10 cellular contexts compared by ENCODE assay signal in the genomic region with DNA sequence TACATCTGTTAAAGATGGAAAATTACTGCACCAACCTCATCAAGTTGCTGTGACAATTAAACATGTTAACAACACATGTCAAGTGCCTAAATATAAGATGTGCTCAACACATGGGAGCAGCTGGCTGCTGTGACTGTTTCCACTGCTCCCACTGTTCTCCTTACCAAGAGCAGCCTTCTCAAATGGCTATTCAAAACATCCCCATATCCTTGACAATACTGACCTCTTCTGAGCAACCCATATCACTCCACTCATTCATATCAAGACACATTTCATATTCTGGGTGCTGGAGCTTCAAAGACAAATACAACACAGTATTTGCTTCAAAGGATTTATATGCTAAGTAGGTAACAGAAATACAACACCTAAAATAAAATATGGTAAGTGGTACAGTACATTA.
DNase-seq lines count a peak whose midpoint lies in the region; ATAC-seq, FAIRE-seq and TF ChIP-seq lines count a peak whose summit lies in the region.
"Had no signal": no experiment of that assay in that cellular context is flagged by ENCODE, and none has a peak within 500 bp of the region (broad histone marks: within the 10 kb centered on the region; RNA-seq: fewer than 3 reads in every experiment).

No MANE protein-coding gene starts in this region.

- peaks cover 0 to 13% (median 3%) of the 10 kb centered on the region in 4 experiments; a peak in 6 of 8 replicates for H3K36me3 ChIP-seq in H1 (ENCODE audit: control insufficient read depth in 2 of 4, insufficient read depth in 4 of 4, low read length in 3 of 4)

- H2AK5ac ChIP-seq in H1 (ENCODE audit: low read depth, low read length) = no peak overlapping the region

- no peak for TF ChIP-seq EP300 in H1 (IDR thresholded peaks at IDR 0.05; ENCODE audit: borderline replicate concordance in 1 of 2, low read depth in 2 of 2, low read length in 2 of 2)

- H3K23ac ChIP-seq in H1 (ENCODE audit: insufficient read length) = no peak overlapping the region

- no peak overlapping the region for H3K4me3 ChIP-seq in H1 (ENCODE audit: extremely low read depth in 1 of 4, insufficient read depth in 2 of 4, low read depth in 3 of 4, low read length in 4 of 4)

- no peak for FAIRE-seq in H1 (lab: Jason Lieb, UNC)
- FAIRE-seq: A204.1 had no signal

- ATAC-seq in HG03520 (IDR thresholded peaks at IDR 0.05; ENCODE audit: unreplicated experiment) = no peak

- H3K23me2 ChIP-seq in H1 (ENCODE audit: low read depth, low read length) = no peaks in the 10 kb centered on the region

- no peaks in the 10 kb centered on the region for H3K9me3 ChIP-seq in H1 (ENCODE audit: insufficient read depth in 2 of 2, low read depth in 1 of 2, low read length in 1 of 2)

- no peak overlapping the region for H2BK20ac ChIP-seq in H1 (ENCODE audit: low read length)

- CTCF ChIA-PET in H1 (lab: Charles Lee; ENCODE audit: partially characterized antibody) = interaction anchor here (1.1 to 1.2 kb wide), 2 partner anchors 11 to 31 kb away, joined by 3 read pairs; no protein-coding TSS in a partner anchor

- H4K20me1 ChIP-seq in H1 (replicated peaks in 1 of 2; ENCODE audit: control insufficient read depth in 1 of 2, insufficient read depth in 2 of 2, low read length in 2 of 2) = peaks cover 0 to 2% of the 10 kb centered on the region in 2 experiments

- H2BK120ac ChIP-seq in H1 (replicated peaks; ENCODE audit: low read depth, low read length) = no peak overlapping the region

- no peak overlapping the region for H3K4ac ChIP-seq in H1 (replicated peaks; ENCODE audit: insufficient read length, low read depth, low read length)

- no peak for TF ChIP-seq POLR2A in H1 (IDR thresholded peaks at IDR 0.05; ENCODE audit: control extremely low read depth in 1 of 2, low read depth in 2 of 2, low read length in 2 of 2)

- H3K27me3 ChIP-seq in H1 (replicated peaks in 1 of 4; ENCODE audit: control insufficient read depth in 3 of 4, extremely low read depth in 1 of 4, insufficient read depth in 3 of 4, low read length in 3 of 4) = no peaks in the 10 kb centered on the region

- peaks cover 0 to 15% of the 10 kb centered on the region in 2 experiments; a peak in 1 of 4 replicates for H3K79me2 ChIP-seq in H1 (ENCODE audit: control insufficient read depth in 1 of 2, insufficient read depth in 2 of 2, low read length in 2 of 2)

- peak; percentile 39 to 45 for TF ChIP-seq RAD21 in H1 (IDR thresholded peaks at IDR 0.05 in 1 of 2, conservative IDR thresholded peaks at IDR 0.05 in 1 of 2; ENCODE audit: low read depth in 2 of 2, low read length in 2 of 2)

- no peak for TF ChIP-seq CTCF in H1 (IDR thresholded peaks at IDR 0.05; ENCODE audit: control extremely low read depth in 1 of 3, insufficient read depth in 1 of 3, low read depth in 1 of 3, low read length in 3 of 3)

- no peak overlapping the region for H2BK12ac ChIP-seq in H1 (ENCODE audit: low read depth, low read length)

- no peaks in the 10 kb centered on the region for H3K4me1 ChIP-seq in H1 (replicated peaks in 1 of 4; ENCODE audit: control insufficient read depth in 3 of 4, insufficient read depth in 4 of 4, low read length in 3 of 4)

- no peak overlapping the region for H3K27ac ChIP-seq in H1 (ENCODE audit: low read depth, low read length)

- no peak overlapping the region for H3K18ac ChIP-seq in H1 (ENCODE audit: extremely low read depth, low read length)

- no peak overlapping the region for H4K8ac ChIP-seq in H1 (ENCODE audit: extremely low read depth, insufficient read depth, low read length)

- no peak overlapping the region for H2BK15ac ChIP-seq in H1 (ENCODE audit: low read length)

- no peak overlapping the region for H2BK5ac ChIP-seq in H1 (ENCODE audit: low read depth, low read length)

- no peak overlapping the region for H2AFZ ChIP-seq in H1 (ENCODE audit: low read length)

- peaks cover 3% of the 10 kb centered on the region for H3K79me1 ChIP-seq in H1 (ENCODE audit: low read depth, low read length)

- DNase-seq in NCI-H1417 (lab: John Stamatoyannopoulos, UW) (peak in 2 of 3 experiments; percentile 33 to 67), NCI-H1417 treated with DMSO at 0.1 percent for 48 hours (lab: John Stamatoyannopoulos, UW) (no peak), NCI-H2107 treated with DMSO at 0.1 percent for 48 hours (lab: John Stamatoyannopoulos, UW; ENCODE audit: unreplicated experiment) (peak; percentile 54), H1 (ENCODE audit: low read depth in 1 of 2, low spot score in 2 of 2) (no peak), putamen (ENCODE audit: low spot score) (peak; percentile 27), activated gamma-delta T cell treated with Interleukin-2 at 50 U/mL for 16 hours (no peak), islet precursor cell (no peak)
- DNase-seq: NCI-H446 treated with DMSO at 0.1 percent for 48 hours had no signal

- no peak overlapping the region for H4K5ac ChIP-seq in H1 (ENCODE audit: insufficient read length, low read depth, low read length)

- no peak overlapping the region for H3K14ac ChIP-seq in H1 (ENCODE audit: insufficient read length)

- H3K56ac ChIP-seq in H1 (replicated peaks; ENCODE audit: insufficient read length, low read depth, low read length) = no peak overlapping the region

- no peak overlapping the region for H3K4me2 ChIP-seq in H1 (ENCODE audit: insufficient read depth in 1 of 2, low read depth in 2 of 2, low read length in 2 of 2)

- POLR2A ChIA-PET in H1 (lab: Charles Lee; ENCODE audit: partially characterized antibody) = interaction anchor here (0.8 kb wide), 1 partner anchor 61 kb away, joined by 3 read pairs; no protein-coding TSS in a partner anchor

- H4K91ac ChIP-seq in H1 (replicated peaks; ENCODE audit: insufficient read length, low read length) = no peak overlapping the region

- H3K9ac ChIP-seq in H1 (replicated peaks in 1 of 4; ENCODE audit: extremely low read depth in 1 of 4, low read depth in 3 of 4, low read length in 3 of 4) = no peak overlapping the region

TF ChIP-seq in H1, 55 proteins besides CTCF, POLR2A, EP300 and RAD21:
- TF ChIP-seq CHD2 (IDR thresholded peaks at IDR 0.05; ENCODE audit: low read length) = no peak
- TF ChIP-seq ASH2L (IDR thresholded peaks at IDR 0.05; ENCODE audit: low read length) = no peak
- no peak for TF ChIP-seq BRCA1 (IDR thresholded peaks at IDR 0.05; ENCODE audit: low read depth, low read length)
- TF ChIP-seq CHD1 (IDR thresholded peaks at IDR 0.05; ENCODE audit: low read depth, low read length) = no peak
- no peak for TF ChIP-seq SP4 (IDR thresholded peaks at IDR 0.05; ENCODE audit: low read length)
- no peak for TF ChIP-seq CREB1 (IDR thresholded peaks at IDR 0.05)
- no peak for TF ChIP-seq CEBPB (IDR thresholded peaks at IDR 0.05; ENCODE audit: low read depth, low read length)
- no peak for TF ChIP-seq CBX8 (IDR thresholded peaks at IDR 0.05; ENCODE audit: borderline replicate concordance, low read depth, low read length)
- no peak for TF ChIP-seq NANOG (IDR thresholded peaks at IDR 0.05; ENCODE audit: insufficient read depth, low read depth, low read length, poor library complexity, severe bottlenecking)
- no peak for TF ChIP-seq SAP30 (IDR thresholded peaks at IDR 0.05; ENCODE audit: insufficient read depth, insufficient replicate concordance, low read length)
- no peak for TF ChIP-seq GABPA (IDR thresholded peaks at IDR 0.05; ENCODE audit: borderline replicate concordance, insufficient read depth, low read length)
- no peak for TF ChIP-seq TEAD4 (IDR thresholded peaks at IDR 0.05; ENCODE audit: low read depth, low read length)
- TF ChIP-seq RNF2 (IDR thresholded peaks at IDR 0.05; ENCODE audit: borderline replicate concordance, low read depth, low read length, missing control alignments, poor library complexity, severe bottlenecking) = no peak
- no peak for TF ChIP-seq HDAC6 (IDR thresholded peaks at IDR 0.05; ENCODE audit: low read depth, low read length)

Comparison
In these comparisons a context has a peak if more than half of its experiments do, and no peak if none do; other contexts are left out.
1. DNase-seq: peak in NCI-H1417 (2 of 3), NCI-H2107 treated with DMSO at 0.1 percent for 48 hours (single experiment) and putamen (single experiment); none in NCI-H1417 treated with DMSO at 0.1 percent for 48 hours (single experiment), H1 (0 of 2), activated gamma-delta T cell treated with Interleukin-2 at 50 U/mL for 16 hours (single experiment) and islet precursor cell (single experiment).